17 cellular contexts compared by ENCODE assay signal in the genomic region with DNA sequence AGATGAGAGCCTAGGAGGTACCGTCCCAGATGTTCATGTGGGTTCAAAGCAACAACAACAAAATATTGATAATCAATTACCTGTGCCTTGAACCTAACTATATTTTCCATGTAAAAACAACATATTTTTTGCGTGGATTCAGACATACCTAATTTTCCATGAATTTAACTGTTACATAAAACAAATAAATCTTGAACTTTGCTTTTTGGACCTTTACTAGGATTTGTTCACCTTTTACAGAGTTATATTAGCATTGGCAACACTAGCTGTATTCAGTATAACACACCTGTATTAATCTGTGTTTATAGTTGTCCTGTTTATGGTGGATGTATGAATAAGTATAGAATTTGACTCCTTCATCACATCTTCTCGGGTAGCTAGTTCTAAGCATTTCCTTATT. TPM values are rescaled to one million over a fixed set of nuclear protein-coding genes. Genes with fewer than 3 reads are reported as not detected.
A peak's percentile ranks its signal among the peaks of the same experiment; 100 is the strongest.
DNase-seq lines count a peak whose midpoint lies in the region; ATAC-seq, FAIRE-seq and TF ChIP-seq lines count a peak whose summit lies in the region.
"Had no signal": no experiment of that assay in that cellular context is flagged by ENCODE, and none has a peak within 500 bp of the region (broad histone marks: within the 10 kb centered on the region; RNA-seq: fewer than 3 reads in every experiment).

No MANE protein-coding gene starts in this region.

- peak overlapping the region; percentile 81 for H3K27ac ChIP-seq in 22Rv1
- peak overlapping the region; percentile 93 for H3K27ac ChIP-seq in angular gyrus (ENCODE audit: low read depth, low read length)
- H3K27ac ChIP-seq in HepG2 (ENCODE audit: extremely low read length, insufficient read depth, low read length) = no peak overlapping the region
- H3K27ac ChIP-seq in substantia nigra (ENCODE audit: low read depth, low read length, poor library complexity, severe bottlenecking) = peak overlapping the region; percentile 95

- ATAC-seq in HepG2 (no peak), GM18498 (IDR thresholded peaks at IDR 0.05; ENCODE audit: unreplicated experiment) (no peak)
- ATAC-seq: CD8-positive, alpha-beta T cell had no signal

- WGBS in HepG2 (ENCODE audit: low lambda C conversion rate) = 48% methylated on average over 3 of the region's 3 CpGs

- BruUV-seq in HepG2 (replicated peaks; lab: Mats Ljungman, UMichigan) = no TSS peak

- CTCF ChIA-PET in HepG2 (lab: Yijun Ruan, JAX; ENCODE audit: low intra/inter-chr PET ratio, low total read pairs) = no interaction called here

- intact Hi-C loops in HepG2 (cut with micrococcal nuclease; ENCODE audit: unreplicated experiment) = no loop called here

- H3K4me1 ChIP-seq in HepG2 (ENCODE audit: insufficient read depth, low read length) = peaks cover 67% of the 10 kb centered on the region

- DNase-seq in HepG2 (ENCODE audit: low spot score) (no peak), substantia nigra (lab: John Stamatoyannopoulos, UW) (no peak), NAMALWA (ENCODE audit: low spot score) (no peak), SHP77 (lab: John Stamatoyannopoulos, UW) (no peak)
- DNase-seq: 8988T; Calu3; CD8-positive, alpha-beta T cell; DMS79 treated with DMSO at 0.1 percent for 48 hours; GF-D8; H9 had no signal

- no peak overlapping the region for H2AFZ ChIP-seq in HepG2 (ENCODE audit: low read length)

- H3K79me2 ChIP-seq in HepG2 (ENCODE audit: insufficient read depth, low read length) = no peaks in the 10 kb centered on the region

- no peak for FAIRE-seq in HepG2 (lab: Jason Lieb, UNC)
- FAIRE-seq: GM19239, H1, HTR-8/SVneo had no signal

- H3K9me3 ChIP-seq in HepG2 (ENCODE audit: low read length) = no peaks in the 10 kb centered on the region
- H3K9me3 ChIP-seq: BLaER1 had no signal

- POLR2A ChIA-PET in HepG2 (lab: Yijun Ruan, JAX) = interaction anchor here (2.6 kb wide), 1 partner anchor 301 kb away, joined by 8 read pairs; no protein-coding TSS in a partner anchor

- H3K36me3 ChIP-seq in HepG2 (replicated peaks in 1 of 2; ENCODE audit: control insufficient read depth in 1 of 2, insufficient read depth in 2 of 2, low read length in 2 of 2) = no peaks in the 10 kb centered on the region
- H3K36me3 ChIP-seq: BLaER1 had no signal

- TF ChIP-seq POLR2A in HepG2 (IDR thresholded peaks at IDR 0.05; ENCODE audit: insufficient read depth in 1 of 2, low read depth in 2 of 2, low read length in 2 of 2) = no peak

- TF ChIP-seq CTCF in 22Rv1 (IDR thresholded peaks at IDR 0.05) (no peak), HepG2 (CRISPR knock-in tag; IDR thresholded peaks at IDR 0.05) (no peak)

- no peak for TF ChIP-seq RAD21 in HepG2 (CRISPR knock-in tag; IDR thresholded peaks at IDR 0.05)

- H3K9ac ChIP-seq in HepG2 (ENCODE audit: insufficient read depth, low read depth, low read length) = no peak overlapping the region
- H3K9ac ChIP-seq: BLaER1 had no signal

- H4K20me1 ChIP-seq in HepG2 (ENCODE audit: insufficient read depth, low read length) = no peaks in the 10 kb centered on the region
- H4K20me1 ChIP-seq: BLaER1 had no signal

- H3K4me3 ChIP-seq in HepG2 (replicated peaks in 1 of 3; ENCODE audit: insufficient read depth in 1 of 3, low read depth in 2 of 3, low read length in 3 of 3) = peak overlapping the region in 1 of 3 experiments; percentile 32; a peak in 2 of 6 replicates
- H3K4me3 ChIP-seq: BLaER1 had no signal

- in situ Hi-C loops in HepG2 (cut with HindIII; ENCODE audit: extremely low pct_ligation_motif_present, low pct_unique_long_range_greater_than_20kb) = loop anchor here (25.0 kb wide), 1 partner anchor 202 kb away; no protein-coding TSS in a partner anchor

- TF ChIP-seq EP300 in HepG2 (IDR thresholded peaks at IDR 0.05; ENCODE audit: low read depth in 2 of 2, low read length in 2 of 2) (no peak), HepG2 (CRISPR knock-in tag; IDR thresholded peaks at IDR 0.05; ENCODE audit: borderline replicate concordance) (no peak)

- peak overlapping the region; percentile 82 for H3K4me2 ChIP-seq in HepG2 (ENCODE audit: low read depth, low read length)

- H3K27me3 ChIP-seq in HepG2 (ENCODE audit: control insufficient read depth in 1 of 2, insufficient read depth in 2 of 2, low read length in 2 of 2) = no peaks in the 10 kb centered on the region
- H3K27me3 ChIP-seq: BLaER1 had no signal

TF ChIP-seq in HepG2, 621 proteins besides CTCF, POLR2A, EP300 and RAD21 (continues in another document):
- TF ChIP-seq ZFP90 (CRISPR knock-in tag; IDR thresholded peaks at IDR 0.05; ENCODE audit: borderline replicate concordance) = no peak
- 0 out of 2 replicates have a peak, but pooled peaks have one; percentile 46 for TF ChIP-seq ZNF674 (CRISPR knock-in tag; IDR thresholded peaks at IDR 0.05; ENCODE audit: low read depth)
- TF ChIP-seq ZNF747 (CRISPR knock-in tag; IDR thresholded peaks at IDR 0.05; ENCODE audit: borderline replicate concordance) = peak; percentile 3; the same call in 1 of the 2 replicates
- TF ChIP-seq, protein P1, sequence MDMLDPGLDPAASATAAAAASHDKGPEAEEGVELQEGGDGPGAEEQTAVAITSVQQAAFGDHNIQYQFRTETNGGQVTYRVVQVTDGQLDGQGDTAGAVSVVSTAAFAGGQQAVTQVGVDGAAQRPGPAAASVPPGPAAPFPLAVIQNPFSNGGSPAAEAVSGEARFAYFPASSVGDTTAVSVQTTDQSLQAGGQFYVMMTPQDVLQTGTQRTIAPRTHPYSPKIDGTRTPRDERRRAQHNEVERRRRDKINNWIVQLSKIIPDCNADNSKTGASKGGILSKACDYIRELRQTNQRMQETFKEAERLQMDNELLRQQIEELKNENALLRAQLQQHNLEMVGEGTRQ (IDR thresholded peaks at IDR 0.05; ENCODE audit: low read depth, low read length) = no peak
- TF ChIP-seq, protein P1 (CRISPR knock-in tag; IDR thresholded peaks at IDR 0.05; ENCODE audit: borderline replicate concordance) = no peak
- no peak for TF ChIP-seq PHF5A (CRISPR knock-in tag; IDR thresholded peaks at IDR 0.05; ENCODE audit: low read depth, unreplicated experiment)
- TF ChIP-seq SP2 (CRISPR knock-in tag; IDR thresholded peaks at IDR 0.05) = no peak
- TF ChIP-seq TAF1 (CRISPR knock-in tag; IDR thresholded peaks at IDR 0.05) = no peak
- TF ChIP-seq ASH2L (IDR thresholded peaks at IDR 0.05; ENCODE audit: insufficient read length, low read depth, low read length) = peak; percentile 36
- no peak for TF ChIP-seq SMAD1 (CRISPR knock-in tag; IDR thresholded peaks at IDR 0.05; ENCODE audit: borderline replicate concordance, low read depth)
- TF ChIP-seq, protein P2, sequence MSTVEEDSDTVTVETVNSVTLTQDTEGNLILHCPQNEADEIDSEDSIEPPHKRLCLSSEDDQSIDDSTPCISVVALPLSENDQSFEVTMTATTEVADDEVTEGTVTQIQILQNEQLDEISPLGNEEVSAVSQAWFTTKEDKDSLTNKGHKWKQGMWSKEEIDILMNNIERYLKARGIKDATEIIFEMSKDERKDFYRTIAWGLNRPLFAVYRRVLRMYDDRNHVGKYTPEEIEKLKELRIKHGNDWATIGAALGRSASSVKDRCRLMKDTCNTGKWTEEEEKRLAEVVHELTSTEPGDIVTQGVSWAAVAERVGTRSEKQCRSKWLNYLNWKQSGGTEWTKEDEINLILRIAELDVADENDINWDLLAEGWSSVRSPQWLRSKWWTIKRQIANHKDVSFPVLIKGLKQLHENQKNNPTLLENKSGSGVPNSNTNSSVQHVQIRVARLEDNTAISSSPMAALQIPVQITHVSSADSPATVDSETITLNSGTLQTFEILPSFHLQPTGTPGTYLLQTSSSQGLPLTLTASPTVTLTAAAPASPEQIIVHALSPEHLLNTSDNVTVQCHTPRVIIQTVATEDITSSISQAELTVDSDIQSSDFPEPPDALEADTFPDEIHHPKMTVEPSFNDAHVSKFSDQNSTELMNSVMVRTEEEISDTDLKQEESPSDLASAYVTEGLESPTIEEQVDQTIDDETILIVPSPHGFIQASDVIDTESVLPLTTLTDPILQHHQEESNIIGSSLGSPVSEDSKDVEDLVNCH (CRISPR knock-in tag; IDR thresholded peaks at IDR 0.05) = no peak
- TF ChIP-seq ZNF367 (CRISPR knock-in tag; IDR thresholded peaks at IDR 0.05; ENCODE audit: borderline replicate concordance) = no peak
- TF ChIP-seq HDAC1 (CRISPR knock-in tag; IDR thresholded peaks at IDR 0.05) = peak; percentile 6; the same call in 1 of the 2 replicates

RNA-seq across cellular contexts. Expression of a gene that starts 26.4 kb away (rescaled TPM):
- 15.5 and 26.0 TPM in 2 replicates for total RNA-seq in HepG2 (2016; rRNA removed; fragmentation: Illumina TruSeq; extraction: Trizol)
- 23.4 and 25.6 TPM in 2 replicates for total RNA-seq in HepG2 (2016; cell fraction: cytosol; rRNA removed; fragmentation: Illumina TruSeq; extraction: Trizol; ENCODE audit: low read depth)
- total RNA-seq in HepG2 (2016; cell fraction: insoluble cytoplasmic fraction; rRNA removed; fragmentation: Illumina TruSeq; extraction: Trizol) = 11.8 and 21.9 TPM in 2 replicates
- 17.4 and 18.5 TPM in 2 replicates for total RNA-seq in HepG2 (2016; cell fraction: membrane; rRNA removed; fragmentation: Illumina TruSeq; extraction: Trizol)
- total RNA-seq in HepG2 (2016; cell fraction: nucleus; rRNA removed; fragmentation: Illumina TruSeq; extraction: Trizol) = 19.8 and 24.1 TPM in 2 replicates
- 18.8 and 21.9 TPM in 2 replicates for polyA plus RNA-seq in HepG2 (2011; rRNA removed)
- polyA plus RNA-seq in HepG2 (2011; cell fraction: cytosol; rRNA removed) = 8.8 and 12.8 TPM in 2 replicates
- 17.9 and 22.6 TPM in 2 replicates for polyA plus RNA-seq in HepG2 (2011; cell fraction: nucleus; rRNA removed)
- polyA plus RNA-seq in HepG2 (2012) = 17.3 and 23.4 TPM in 2 replicates
- 4.0 and 5.5 TPM in 2 replicates for polyA plus RNA-seq in HepG2 (2016; cell fraction: cytosol; fragmentation: Illumina TruSeq; extraction: Trizol; ENCODE audit: low read depth)
- 20.2 and 22.6 TPM in 2 replicates for polyA plus RNA-seq in HepG2 (2016; cell fraction: insoluble cytoplasmic fraction; fragmentation: Illumina TruSeq; extraction: Trizol; ENCODE audit: low read depth)
- 9.9 and 10.8 TPM in 2 replicates for polyA plus RNA-seq in HepG2 (2016; cell fraction: membrane; fragmentation: Illumina TruSeq; extraction: Trizol; ENCODE audit: low read depth)
- polyA plus RNA-seq in HepG2 (2016; cell fraction: nucleus; fragmentation: Illumina TruSeq; extraction: Trizol; ENCODE audit: insufficient read depth, low read depth) = 22.0 and 24.6 TPM in 2 replicates
- polyA minus RNA-seq in HepG2 (2011; rRNA and poly(A)+ RNA removed; ENCODE audit: low replicate concordance) = 9.2 and 19.0 TPM in 2 replicates
- 7.7 and 8.6 TPM in 2 replicates for polyA minus RNA-seq in HepG2 (2011; cell fraction: cytosol; rRNA and poly(A)+ RNA removed)
- 43.3 and 50.4 TPM in 2 replicates for polyA minus RNA-seq in HepG2 (2011; cell fraction: nucleus; rRNA and poly(A)+ RNA removed)
